9 cellular contexts compared by ENCODE assay signal in the genomic region with DNA sequence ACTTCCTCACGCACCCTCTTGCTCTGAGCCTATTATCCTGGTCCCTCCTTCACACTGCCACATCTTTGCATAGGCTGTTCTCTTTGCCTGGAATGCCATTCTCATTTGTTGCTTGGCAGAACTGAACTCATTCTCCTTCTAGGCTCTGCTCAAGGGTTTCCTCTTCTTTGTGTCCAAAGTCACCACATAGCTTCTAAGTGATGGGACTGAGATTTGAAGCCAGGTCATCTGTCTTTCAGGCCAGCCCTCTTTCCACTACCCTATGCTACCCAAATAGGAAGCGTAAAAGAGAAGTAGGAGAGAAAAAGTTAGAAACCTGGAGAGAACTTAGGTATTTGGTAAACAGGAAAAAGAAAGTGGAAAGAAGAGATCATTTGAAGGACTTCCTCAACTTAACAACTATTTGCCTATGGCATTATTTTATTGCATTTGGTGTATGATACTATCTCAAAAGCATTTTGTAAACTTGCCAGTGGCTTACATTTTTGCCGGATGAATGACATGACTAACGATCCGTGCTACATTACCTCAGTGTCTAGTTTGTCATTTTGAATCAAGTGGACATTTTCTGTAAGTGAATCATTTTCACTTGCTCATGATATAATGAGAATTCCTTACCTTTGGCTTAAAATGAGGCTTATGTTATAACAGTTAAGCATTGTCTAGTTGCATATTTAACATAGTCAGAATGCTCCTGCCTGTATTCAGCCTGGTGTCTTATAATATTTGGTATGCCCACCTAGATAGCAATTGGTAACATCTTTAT. TPM values are rescaled to one million over a fixed set of nuclear protein-coding genes. Genes with fewer than 3 reads are reported as not detected.
DNase-seq lines count a peak whose midpoint lies in the region; ATAC-seq and TF ChIP-seq lines count a peak whose summit lies in the region.
"Had no signal": no experiment of that assay in that cellular context is flagged by ENCODE, and none has a peak within 500 bp of the region (broad histone marks: within the 10 kb centered on the region; RNA-seq: fewer than 3 reads in every experiment).

No MANE protein-coding gene starts in this region.

- H3K27ac Mint-ChIP-seq in CD4-positive, CD25-positive, alpha-beta regulatory T cell, result peak overlapping the region; percentile 61 to 91 (median 80)

- ATAC-seq in CD4-positive, CD25-positive, alpha-beta regulatory T cell (ENCODE audit: low read depth in 2 of 2), result no peak
- no peak for ATAC-seq in GM19023 (IDR thresholded peaks at IDR 0.05; ENCODE audit: unreplicated experiment)

- H4K20me1 ChIP-seq in Loucy (ENCODE audit: insufficient read depth, low read length, poor library complexity, severe bottlenecking), result peaks cover 5% of the 10 kb centered on the region

- TF ChIP-seq CTCF in Loucy (conservative IDR thresholded peaks at IDR 0.05; ENCODE audit: low read length) (no peak), breast epithelium (IDR thresholded peaks at IDR 0.05) (no peak)

- peaks cover 32 to 79% (median 57%) of the 10 kb centered on the region in 4 donors for H3K4me1 Mint-ChIP-seq in CD4-positive, CD25-positive, alpha-beta regulatory T cell

- H3K27me3 ChIP-seq in CD4-positive, CD25-positive, alpha-beta regulatory T cell (ENCODE audit: control insufficient read depth, insufficient read depth, low read length), result no peaks in the 10 kb centered on the region
- H3K27me3 ChIP-seq in Loucy (ENCODE audit: insufficient read depth, low read length, poor library complexity, severe bottlenecking) (no peaks in the 10 kb centered on the region), breast epithelium (no peaks in the 10 kb centered on the region), mucosa of rectum (ENCODE audit: control insufficient read depth in 2 of 2, insufficient read depth in 2 of 2, low read length in 2 of 2) (no peaks in the 10 kb centered on the region)

- H3K27me3 Mint-ChIP-seq in CD4-positive, CD25-positive, alpha-beta regulatory T cell, result no peaks in the 10 kb centered on the region

- no peaks in the 10 kb centered on the region for H3K9me3 ChIP-seq in CD4-positive, CD25-positive, alpha-beta regulatory T cell (ENCODE audit: control insufficient read depth in 2 of 2, low read length in 2 of 2)
- H3K9me3 ChIP-seq in Loucy (ENCODE audit: insufficient read depth, low read depth, low read length), result no peaks in the 10 kb centered on the region
- H3K9me3 ChIP-seq in breast epithelium, result no peaks in the 10 kb centered on the region
- no peaks in the 10 kb centered on the region for H3K9me3 ChIP-seq in mucosa of rectum (ENCODE audit: control insufficient read depth in 2 of 2, low read length in 2 of 2)

- intact Hi-C loops in breast epithelium (cut with DNase I; ENCODE audit: low total_unique reads), result no loop called here

- no peak for TF ChIP-seq POLR2A in breast epithelium (IDR thresholded peaks at IDR 0.05)

- H3K79me2 ChIP-seq in Loucy (ENCODE audit: insufficient read depth, low read length), result peaks cover 74% of the 10 kb centered on the region

- H3K9me2 ChIP-seq in Loucy (replicated peaks; ENCODE audit: low read depth, low read length), result no peaks in the 10 kb centered on the region

- H2AFZ ChIP-seq in Loucy (ENCODE audit: low read length), result no peak overlapping the region

- DNase-seq in CD4-positive, CD25-positive, alpha-beta regulatory T cell, result no peak
- DNase-seq in breast epithelium (ENCODE audit: low spot score in 2 of 2), result no peak
- DNase-seq in nucleus accumbens (lab: John Stamatoyannopoulos, UW), result no peak
- no peak for DNase-seq in putamen (ENCODE audit: low spot score)
- DNase-seq in activated effector memory CD4-positive, alpha-beta T cell treated with anti-CD3 and anti-CD28 coated beads, Interleukin-2, amount 50 U/mL, for 16 hours, result no peak
- DNase-seq: activated CD8-positive, alpha-beta memory T cell treated with anti-CD3 and anti-CD28 coated beads, Interleukin-2, amount 50 U/mL, for 48 hours had no signal

- peak overlapping the region in 3 of 4 donors; percentile 7 to 39 (median 25) for H3K4me3 Mint-ChIP-seq in CD4-positive, CD25-positive, alpha-beta regulatory T cell

- H3K36me3 ChIP-seq in CD4-positive, CD25-positive, alpha-beta regulatory T cell (ENCODE audit: control insufficient read depth, insufficient read depth, low read length), result no peaks in the 10 kb centered on the region
- H3K36me3 ChIP-seq in Loucy (ENCODE audit: insufficient read depth, low read length), result no peaks in the 10 kb centered on the region
- no peaks in the 10 kb centered on the region for H3K36me3 ChIP-seq in breast epithelium
- H3K36me3 ChIP-seq in mucosa of rectum (ENCODE audit: control insufficient read depth in 2 of 2, insufficient read depth in 2 of 2, low read length in 2 of 2), result no peaks in the 10 kb centered on the region

- H3K36me3 Mint-ChIP-seq in CD4-positive, CD25-positive, alpha-beta regulatory T cell, result no peaks in the 10 kb centered on the region

- H3F3A ChIP-seq in Loucy (ENCODE audit: low read depth), result peaks cover 4% of the 10 kb centered on the region

- H3K9ac ChIP-seq in Loucy (ENCODE audit: low read depth, low read length, poor library complexity, severe bottlenecking), result no peak overlapping the region
- no peak overlapping the region for H3K9ac ChIP-seq in mucosa of rectum (ENCODE audit: low read depth in 1 of 2, low read length in 2 of 2)

- H3K27ac ChIP-seq in CD4-positive, CD25-positive, alpha-beta regulatory T cell (ENCODE audit: insufficient read depth, low read length, poor library complexity, severe bottlenecking), result no peak overlapping the region
- H3K27ac ChIP-seq in breast epithelium (peak overlapping the region; percentile 28 to 71), mucosa of rectum (ENCODE audit: low read depth in 2 of 2, low read length in 2 of 2) (peak overlapping the region; percentile 5 to 47)

- H3K4me1 ChIP-seq in CD4-positive, CD25-positive, alpha-beta regulatory T cell (ENCODE audit: control insufficient read depth, insufficient read depth, low read length, poor library complexity, severe bottlenecking), result peaks cover 33% of the 10 kb centered on the region
- peaks cover 28% of the 10 kb centered on the region for H3K4me1 ChIP-seq in Loucy (ENCODE audit: insufficient read depth, low read length, poor library complexity, severe bottlenecking)
- H3K4me1 ChIP-seq in breast epithelium, result peaks cover 0 to 24% of the 10 kb centered on the region in 2 donors
- H3K4me1 ChIP-seq in mucosa of rectum (ENCODE audit: control insufficient read depth in 2 of 2, insufficient read depth in 2 of 2, low read length in 2 of 2), result peaks cover 11% of the 10 kb centered on the region in 2 donors

- no peak overlapping the region for H3K4me3 ChIP-seq in CD4-positive, CD25-positive, alpha-beta regulatory T cell (ENCODE audit: low read depth, low read length)
- no peak overlapping the region for H3K4me3 ChIP-seq in Loucy (ENCODE audit: low read length, poor library complexity, severe bottlenecking)
- H3K4me3 ChIP-seq in breast epithelium, result no peak overlapping the region
- no peak overlapping the region for H3K4me3 ChIP-seq in mucosa of rectum (ENCODE audit: low read length in 2 of 2)

- peak overlapping the region; percentile 35 for H3K4me2 ChIP-seq in Loucy (ENCODE audit: low read depth, low read length, poor library complexity, severe bottlenecking)

- no peaks in the 10 kb centered on the region for H3K9me3 Mint-ChIP-seq in CD4-positive, CD25-positive, alpha-beta regulatory T cell

RNA-seq across cellular contexts. Expression of gene NF2, which starts 18.5 kb away (rescaled TPM):
- total RNA-seq in CD4-positive, CD25-positive, alpha-beta regulatory T cell, result 31.6 TPM
- polyA plus RNA-seq in CD4-positive, CD25-positive, alpha-beta regulatory T cell, result 10 to 100 TPM; 16.4 to 20.0 (median 18.5) TPM
- total RNA-seq in breast epithelium, result 10 to 100 TPM; 21.1 to 36.1 (median 31.8) TPM

RNA-seq across cellular contexts. Expression of gene NIPSNAP1, which starts 41.0 kb away (rescaled TPM):
- total RNA-seq in CD4-positive, CD25-positive, alpha-beta regulatory T cell, result 26.9 TPM
- polyA plus RNA-seq in CD4-positive, CD25-positive, alpha-beta regulatory T cell, result 10 to 100 TPM; 48.5 to 61.9 (median 54.5) TPM
- 10 to 100 TPM in 2 of 3 donors, 1 to 10 TPM in 1; 7.4 to 29.3 (median 28.5) TPM for total RNA-seq in breast epithelium
